ENCODE assay signal across 34 cellular contexts in genomic region chr10:34966440-34966839, GRCh38.
A peak's percentile ranks its signal among the peaks of the same experiment; 100 is the strongest.
DNase-seq lines count a peak whose midpoint lies in the region; ATAC-seq and TF ChIP-seq lines count a peak whose summit lies in the region.
"Had no signal": no experiment of that assay in that cellular context is flagged by ENCODE, and none has a peak within 500 bp of the region (broad histone marks: within the 10 kb centered on the region; RNA-seq: fewer than 3 reads in every experiment).

No MANE protein-coding gene starts in this region.

- no peaks in the 10 kb centered on the region for H3K36me3 Mint-ChIP-seq in CD4-positive, alpha-beta memory T cell

- H3K36me3 ChIP-seq in CD4-positive, alpha-beta memory T cell (ENCODE audit: insufficient read depth, low read length), result no peaks in the 10 kb centered on the region
- H3K36me3 ChIP-seq: esophagus squamous epithelium, HAP-1, left lung, pancreas, Peyer's patch, thoracic aorta, WERI-Rb-1 had no signal

- no peaks in the 10 kb centered on the region for H3K27me3 ChIP-seq in CD4-positive, alpha-beta memory T cell (ENCODE audit: insufficient read depth, low read length)
- H3K27me3 ChIP-seq: esophagus squamous epithelium, left lung, pancreas, Peyer's patch had no signal

- no peak overlapping the region for H3K27ac Mint-ChIP-seq in CD4-positive, alpha-beta memory T cell
- H3K27ac Mint-ChIP-seq: activated T-helper 2 cell treated with anti-CD3 and anti-CD28 coated beads, Interferon-gamma antibody, Interleukin-2, Interleukin-4, amounts not matched to agents 10 μg/mL and 5 μg/mL and 100 μg/mL, durations not matched to agents 14 hours and 24 hours and 36 hours; CD4-positive, alpha-beta T cell; dendritic cell treated with granulocyte-macrophage colony-stimulating factor and Interleukin-4, amounts not matched to agents 40 ng/mL and 50 ng/mL, for 4 days had no signal

- DNase-seq in Daoy (ENCODE audit: low read depth) (peak; percentile 8), choroid plexus epithelial cell (ENCODE audit: low read depth) (peak; percentile 45), iris pigment epithelial cell (ENCODE audit: low read depth) (peak; percentile 65), DMS153 treated with DMSO at 0.1 percent for 48 hours (lab: John Stamatoyannopoulos, UW; ENCODE audit: unreplicated experiment) (no peak), substantia nigra (lab: John Stamatoyannopoulos, UW) (no peak)
- no peak for DNase-seq in CD4-positive, alpha-beta memory T cell
- DNase-seq: activated CD4-positive, alpha-beta T cell treated with anti-CD3 and anti-CD28 coated beads for 48 hours; activated CD8-positive, alpha-beta memory T cell treated with anti-CD3 and anti-CD28 coated beads for 24 hours; activated naive CD4-positive, alpha-beta T cell treated with anti-CD3 and anti-CD28 coated beads, Interleukin-2, amount 50 U/mL, for 16 hours; activated T-cell treated with anti-CD3 and anti-CD28 coated beads for 4 hours; AML-193; CD4-positive, alpha-beta T cell; esophagus squamous epithelium; left lung; mesendoderm; NCI-H1092 treated with DMSO at 0.1 percent for 48 hours; NCI-H187; NCI-H446 treated with DMSO at 0.1 percent for 48 hours; NCI-H774; pancreas; Peyer's patch; stimulated activated CD4-positive, alpha-beta T cell treated with anti-CD3 and anti-CD28 coated beads, Interleukin-1b, Interleukin-23, amount 100 ng/mL, for 48 hours; stimulated activated naive CD4-positive, alpha-beta T cell treated with Interleukin-2 at 50 U/mL for 16 hours; SW 1271; T1000; WERI-Rb-1 had no signal

- no peaks in the 10 kb centered on the region for H3K4me1 ChIP-seq in CD4-positive, alpha-beta memory T cell (ENCODE audit: insufficient read depth, low read length)
- H3K4me1 ChIP-seq: HAP-1, left lung, Peyer's patch had no signal

- H3K27me3 Mint-ChIP-seq in CD4-positive, alpha-beta memory T cell, result peaks cover 2 to 6% of the 10 kb centered on the region in 2 donors
- H3K27me3 Mint-ChIP-seq: CD4-positive, alpha-beta T cell; dendritic cell treated with granulocyte-macrophage colony-stimulating factor and Interleukin-4, amounts not matched to agents 40 ng/mL and 50 ng/mL, for 4 days had no signal

- H3K4me3 Mint-ChIP-seq in CD4-positive, alpha-beta memory T cell, result no peak overlapping the region
- H3K4me3 Mint-ChIP-seq: CD4-positive, alpha-beta T cell; dendritic cell treated with granulocyte-macrophage colony-stimulating factor and Interleukin-4, amounts not matched to agents 40 ng/mL and 50 ng/mL, for 4 days; neural crest cell had no signal

- no peak for TF ChIP-seq CTCF in VCaP (conservative IDR thresholded peaks at IDR 0.05)
- no peak for TF ChIP-seq CTCF in choroid plexus epithelial cell (conservative IDR thresholded peaks at IDR 0.05; ENCODE audit: low read depth, low read length)

- intact Hi-C loops in CD4-positive, alpha-beta memory T cell (cut with micrococcal nuclease), result no loop called here

- peak overlapping the region; percentile 41 for H3K27ac ChIP-seq in VCaP
- H3K27ac ChIP-seq in CD4-positive, alpha-beta memory T cell (ENCODE audit: low read depth, low read length), result no peak overlapping the region
- no peak overlapping the region for H3K27ac ChIP-seq in substantia nigra (ENCODE audit: low read depth, low read length, poor library complexity, severe bottlenecking)
- H3K27ac ChIP-seq: Peyer's patch, WERI-Rb-1 had no signal

- POLR2A ChIA-PET in CD4-positive, alpha-beta memory T cell (lab: Charles Lee; ENCODE audit: partially characterized antibody), result no interaction called here

- H3K4me3 ChIP-seq in choroid plexus epithelial cell (ENCODE audit: low read depth, low read length), result no peak overlapping the region
- H3K4me3 ChIP-seq in CD4-positive, alpha-beta memory T cell (ENCODE audit: low read length in 2 of 2), result no peak overlapping the region
- H3K4me3 ChIP-seq: esophagus squamous epithelium, HAP-1, left lung, pancreas, Peyer's patch, smooth muscle cell had no signal

- CTCF ChIA-PET in CD4-positive, alpha-beta memory T cell (lab: Charles Lee; ENCODE audit: partially characterized antibody), result no interaction called here

- ATAC-seq in HG03520 (IDR thresholded peaks at IDR 0.05; ENCODE audit: unreplicated experiment), result no peak

- H3K4me1 Mint-ChIP-seq in CD4-positive, alpha-beta memory T cell, result no peaks in the 10 kb centered on the region

- H3K9me3 ChIP-seq in CD4-positive, alpha-beta memory T cell (ENCODE audit: control insufficient read depth in 1 of 2, low read length in 2 of 2), result no peaks in the 10 kb centered on the region
- H3K9me3 ChIP-seq: esophagus squamous epithelium, HAP-1, left lung, pancreas, Peyer's patch, thoracic aorta had no signal

- peaks cover 0 to under 1% (median 0%) of the 10 kb centered on the region in 8 donors for H3K9me3 Mint-ChIP-seq in CD4-positive, alpha-beta memory T cell
- H3K9me3 Mint-ChIP-seq: activated T-helper 2 cell treated with anti-CD3 and anti-CD28 coated beads, Interferon-gamma antibody, Interleukin-2, Interleukin-4, amounts not matched to agents 10 μg/mL and 5 μg/mL and 100 μg/mL, durations not matched to agents 14 hours and 24 hours and 36 hours; CD4-positive, alpha-beta T cell; dendritic cell treated with granulocyte-macrophage colony-stimulating factor and Interleukin-4, amounts not matched to agents 40 ng/mL and 50 ng/mL, for 4 days; neural crest cell had no signal

Comparison
In these comparisons a context has a peak if more than half of its experiments do, and no peak if none do; other contexts are left out.
1. DNase-seq: peak in Daoy (single experiment), choroid plexus epithelial cell (single experiment) and iris pigment epithelial cell (single experiment); none in CD4-positive, alpha-beta memory T cell (0 of 5), DMS153 treated with DMSO at 0.1 percent for 48 hours (single experiment) and substantia nigra (0 of 49).